33 cellular contexts compared by ENCODE assay signal in genomic region chr1:90526954-90527353, GRCh38.
"Had no signal": no experiment of that assay in that cellular context is flagged by ENCODE, and none has a peak within 500 bp of the region (broad histone marks: within the 10 kb centered on the region; RNA-seq: fewer than 3 reads in every experiment).

No MANE protein-coding gene starts in this region.

- H3K27ac ChIP-seq: adrenal gland, ascending aorta, body of pancreas, brain microvascular endothelial cell, breast epithelium, cardiac muscle cell, colonic mucosa had no signal

- H3K4me3 ChIP-seq: adrenal gland, ascending aorta, body of pancreas, breast epithelium, cardiac muscle cell, colonic mucosa had no signal

- DNase-seq: activated effector memory CD4-positive, alpha-beta T cell treated with anti-CD3 and anti-CD28 coated beads, Interleukin-2, amount 50 U/mL, for 16 hours; activated effector memory CD4-positive, alpha-beta T cell treated with Interleukin-2 at 50 U/mL for 16 hours; activated gamma-delta T cell; activated gamma-delta T cell treated with Interleukin-2 at 50 U/mL for 16 hours; activated naive CD4-positive, alpha-beta T cell; activated naive CD4-positive, alpha-beta T cell treated with anti-CD3 and anti-CD28 coated beads for 36 hours; activated naive CD4-positive, alpha-beta T cell treated with anti-CD3 and anti-CD28 coated beads, Interleukin-2, amount 10 ng/mL, durations not matched to agents 7 days and 5 days; activated naive CD4-positive, alpha-beta T cell treated with anti-CD3 and anti-CD28 coated beads, Interleukin-2, amount 50 U/mL, for 16 hours; activated naive CD4-positive, alpha-beta T cell treated with Interleukin-2 at 50 U/mL for 16 hours; activated naive CD8-positive, alpha-beta T cell treated with anti-CD3 and anti-CD28 coated beads for 36 hours; activated naive CD8-positive, alpha-beta T cell treated with anti-CD3 and anti-CD28 coated beads, Interleukin-2, amount 10 ng/mL, durations not matched to agents 7 days and 5 days; activated naive CD8-positive, alpha-beta T cell treated with anti-CD3 and anti-CD28 coated beads, Interleukin-2, amount 50 U/mL, for 24 hours; activated T-cell treated with anti-CD3 and anti-CD28 coated beads, Interleukin-2, amount 50 U/mL, for 48 hours; activated T-cell treated with anti-CD3 and anti-CD28 coated beads, Interleukin-2, amount 50 U/mL, for 72 hours; adrenal gland; amniotic stem cell; amygdala; anterior cingulate cortex; aorta; body of pancreas; brain microvascular endothelial cell; caudate nucleus; central memory CD4-positive, alpha-beta T cell; cerebellar nuclear complex; colonic mucosa had no signal

- FAIRE-seq: astrocyte, bronchial epithelial cell, colon had no signal

- H3K9me3 ChIP-seq: adrenal gland, ascending aorta, body of pancreas, colonic mucosa had no signal

- H3K27me3 ChIP-seq: adrenal gland, ascending aorta, body of pancreas, brain microvascular endothelial cell, breast epithelium, cardiac muscle cell, colonic mucosa had no signal

- H3K36me3 ChIP-seq: adrenal gland, ascending aorta, brain microvascular endothelial cell, breast epithelium, cardiac muscle cell, colonic mucosa had no signal

- H3K4me1 ChIP-seq: adrenal gland, ascending aorta, body of pancreas, breast epithelium, colonic mucosa had no signal

- ATAC-seq: activated naive CD4-positive, alpha-beta T cell treated with anti-CD3 and anti-CD28 coated beads, Interleukin-2, amount 50 U/mL, for 72 hours; activated naive CD8-positive, alpha-beta T cell treated with anti-CD3 and anti-CD28 coated beads, Interleukin-2, amount 50 U/mL, for 24 hours; activated T-cell treated with anti-CD3 and anti-CD28 coated beads, Interleukin-2, amount 50 U/mL, for 72 hours; activated T-helper 17 cell treated with anti-CD3 and anti-CD28 coated beads, Interleukin-2, amount 50 U/mL, for 72 hours; body of pancreas had no signal
